Comparison of ENCODE assay signal across 8 cellular contexts in the genomic region with DNA sequence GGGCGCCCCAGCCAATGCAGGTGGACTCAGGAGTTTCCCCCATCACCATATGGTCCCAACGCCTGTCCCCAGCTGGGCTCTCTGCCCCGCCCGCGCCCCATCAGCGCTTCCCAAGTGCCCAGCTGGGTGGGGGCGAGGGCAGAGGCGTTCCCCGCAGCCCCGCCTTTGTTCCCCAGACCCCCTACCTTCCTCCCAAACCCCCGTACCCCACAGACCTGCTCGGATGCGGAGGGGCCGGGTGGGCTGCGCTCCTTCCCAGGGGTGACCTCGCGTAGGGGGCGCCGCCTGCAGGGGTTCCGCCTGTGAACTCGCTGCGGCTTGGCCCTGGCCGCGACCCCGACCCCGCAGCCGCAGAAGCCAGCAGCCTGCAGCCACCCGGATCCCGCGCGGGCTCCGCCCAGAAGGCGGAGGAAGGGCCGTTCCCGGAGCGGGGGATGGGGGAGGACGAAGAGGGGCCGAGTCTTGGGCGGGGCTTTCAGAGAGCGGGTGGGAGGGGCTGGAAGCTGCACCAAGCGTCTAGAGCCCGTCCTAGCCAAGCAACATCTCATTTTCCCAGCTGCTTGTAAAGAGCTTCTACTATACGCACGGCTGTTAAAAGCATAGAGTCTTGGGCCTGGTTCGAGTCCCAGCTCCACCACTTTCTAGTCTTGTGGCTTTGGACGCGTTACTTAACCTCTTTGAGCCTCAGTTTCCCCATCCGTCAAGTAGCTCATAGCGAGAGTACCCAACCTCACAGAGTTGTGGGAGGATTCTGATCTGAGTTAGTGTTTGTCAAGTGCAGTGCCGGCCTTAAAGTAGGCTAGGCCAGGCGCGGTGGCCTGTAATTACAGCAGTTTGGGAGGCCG. TPM values are rescaled to one million over a fixed set of nuclear protein-coding genes. Genes with fewer than 3 reads are reported as not detected.
DNase-seq lines count a peak whose midpoint lies in the region; ATAC-seq and TF ChIP-seq lines count a peak whose summit lies in the region.

A gene with protein sequence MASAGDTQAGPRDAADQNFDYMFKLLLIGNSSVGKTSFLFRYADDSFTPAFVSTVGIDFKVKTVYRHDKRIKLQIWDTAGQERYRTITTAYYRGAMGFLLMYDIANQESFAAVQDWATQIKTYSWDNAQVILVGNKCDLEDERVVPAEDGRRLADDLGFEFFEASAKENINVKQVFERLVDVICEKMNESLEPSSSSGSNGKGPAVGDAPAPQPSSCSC (minus strand): TSS at position 404 of the 845 bp plus-strand sequence. CDS start 2,258 bp downstream, outside the sequence.

- no peaks in the 10 kb centered on the region for H3K9me3 Mint-ChIP-seq in stimulated activated naive CD8-positive, alpha-beta T cell treated with anti-CD3 and anti-CD28 coated beads, Interleukin-15, Interleukin-2, amounts not matched to agents 100 ng/mL and 50 ng/mL, for 24 hours

- H3K9me3 ChIP-seq in MM.1S (replicated peaks; ENCODE audit: insufficient read depth, low read length) (no peaks in the 10 kb centered on the region), neural cell (ENCODE audit: low read length) (peaks cover 4% of the 10 kb centered on the region)

- H3K9me2 ChIP-seq in MM.1S (replicated peaks; ENCODE audit: insufficient read depth, low read length) (no peaks in the 10 kb centered on the region), neural cell (ENCODE audit: insufficient read depth, low read length) (no peaks in the 10 kb centered on the region)

- H3K36me3 ChIP-seq in MM.1S (replicated peaks; ENCODE audit: insufficient read depth, low read length), result no peaks in the 10 kb centered on the region
- peaks cover 14% of the 10 kb centered on the region for H3K36me3 ChIP-seq in neural cell (ENCODE audit: insufficient read depth, low read length)

- no peaks in the 10 kb centered on the region for H3K27me3 ChIP-seq in MM.1S (replicated peaks; ENCODE audit: insufficient read depth, low read length)
- no peaks in the 10 kb centered on the region for H3K27me3 ChIP-seq in foreskin keratinocyte
- no peaks in the 10 kb centered on the region for H3K27me3 ChIP-seq in neural cell (ENCODE audit: insufficient read depth, low read depth, low read length)

- peak; percentile 59 for ATAC-seq in GM19328 (IDR thresholded peaks at IDR 0.05; ENCODE audit: unreplicated experiment)
- ATAC-seq in foreskin keratinocyte, result peak; percentile 78

- H3F3A ChIP-seq in MM.1S (ENCODE audit: insufficient read depth, low read length), result no peaks in the 10 kb centered on the region
- no peaks in the 10 kb centered on the region for H3F3A ChIP-seq in neural cell (ENCODE audit: insufficient read depth, low read length, poor library complexity, severe bottlenecking)

- H2AFZ ChIP-seq in MM.1S (ENCODE audit: low read length), result peak within 1 kb of the TSS; percentile 93
- peak within 1 kb of the TSS; percentile 59 for H2AFZ ChIP-seq in neural cell (ENCODE audit: low read depth, low read length)

- H3K79me2 ChIP-seq in MM.1S (ENCODE audit: low read length) (no peaks in the 10 kb centered on the region), neural cell (replicated peaks; ENCODE audit: insufficient read depth, low read length) (peaks cover 19% of the 10 kb centered on the region)

- TF ChIP-seq EP300 in neural cell (conservative IDR thresholded peaks at IDR 0.05; ENCODE audit: poor library complexity, severe bottlenecking), result peak; percentile 26

- peak within 1 kb of the TSS; percentile 76 for H3K4me3 Mint-ChIP-seq in stimulated activated naive CD8-positive, alpha-beta T cell treated with anti-CD3 and anti-CD28 coated beads, Interleukin-15, Interleukin-2, amounts not matched to agents 100 ng/mL and 50 ng/mL, for 24 hours

- H3K4me1 ChIP-seq in MM.1S (ENCODE audit: low read length) (peaks cover 5% of the 10 kb centered on the region; the same call in 1 of the 2 replicates), foreskin keratinocyte (peaks cover 5% of the 10 kb centered on the region)

- H3K4me2 ChIP-seq in MM.1S (ENCODE audit: low read depth, low read length), result peak within 1 kb of the TSS; percentile 87
- H3K4me2 ChIP-seq in neural cell (ENCODE audit: low read length), result peak within 1 kb of the TSS; percentile 78

- H3K9ac ChIP-seq in MM.1S (ENCODE audit: low read length) (peak within 1 kb of the TSS; percentile 66; the same call in 1 of the 2 replicates), neural cell (ENCODE audit: low read length) (peak within 1 kb of the TSS; percentile 90)

- H4K20me1 ChIP-seq in MM.1S (ENCODE audit: insufficient read depth, low read length) (no peaks in the 10 kb centered on the region), neural cell (ENCODE audit: insufficient read depth) (no peaks in the 10 kb centered on the region)

- TF ChIP-seq RAD21 in neural cell (conservative IDR thresholded peaks at IDR 0.05), result peak; percentile 46

- H3K27ac ChIP-seq in MM.1S (ENCODE audit: low read length) (no peak within 1 kb of the TSS), foreskin keratinocyte (no peak within 1 kb of the TSS), neural cell (ENCODE audit: low read length) (peak within 1 kb of the TSS; percentile 54)

- peak within 1 kb of the TSS; percentile 80 for H3K4me3 ChIP-seq in MM.1S (ENCODE audit: low read length)
- peak within 1 kb of the TSS; percentile 96 for H3K4me3 ChIP-seq in neural cell (ENCODE audit: low read length)

- peaks cover 5% of the 10 kb centered on the region for H3K36me3 Mint-ChIP-seq in stimulated activated naive CD8-positive, alpha-beta T cell treated with anti-CD3 and anti-CD28 coated beads, Interleukin-15, Interleukin-2, amounts not matched to agents 100 ng/mL and 50 ng/mL, for 24 hours (ENCODE audit: low read depth)

- DNase-seq in AG09319 (ENCODE audit: extremely low read depth, low read depth) (peak; percentile 62), MM.1S (peak; percentile 87), SIG-M5 treated with dmso at 0.1 percent for 504 hours (lab: John Stamatoyannopoulos, UW; ENCODE audit: unreplicated experiment) (peak; percentile 94), foreskin keratinocyte (peak in 1 of 2 donors; percentile 61)
- DNase-seq in activated gamma-delta T cell treated with anti-CD3 and anti-CD28 coated beads, Interleukin-2, amount 50 U/mL, for 16 hours (ENCODE audit: low read depth), result peak; percentile 58

- no peak within 1 kb of the TSS for H3K27ac Mint-ChIP-seq in stimulated activated naive CD8-positive, alpha-beta T cell treated with anti-CD3 and anti-CD28 coated beads, Interleukin-15, Interleukin-2, amounts not matched to agents 100 ng/mL and 50 ng/mL, for 24 hours

- TF ChIP-seq CTCF in AG09319 (IDR thresholded peaks at IDR 0.05; ENCODE audit: low read depth, low read length), result no peak
- TF ChIP-seq CTCF in MM.1S (IDR thresholded peaks at IDR 0.05; ENCODE audit: low read length), result no peak
- TF ChIP-seq CTCF in foreskin keratinocyte (conservative IDR thresholded peaks at IDR 0.05), result no peak
- TF ChIP-seq CTCF in neural cell (IDR thresholded peaks at IDR 0.05; ENCODE audit: poor library complexity, severe bottlenecking), result no peak

- H3K27me3 Mint-ChIP-seq in stimulated activated naive CD8-positive, alpha-beta T cell treated with anti-CD3 and anti-CD28 coated beads, Interleukin-15, Interleukin-2, amounts not matched to agents 100 ng/mL and 50 ng/mL, for 24 hours, result no peaks in the 10 kb centered on the region

- H3K4me1 Mint-ChIP-seq in stimulated activated naive CD8-positive, alpha-beta T cell treated with anti-CD3 and anti-CD28 coated beads, Interleukin-15, Interleukin-2, amounts not matched to agents 100 ng/mL and 50 ng/mL, for 24 hours (ENCODE audit: low read depth), result peaks cover 29% of the 10 kb centered on the region

TF ChIP-seq in neural cell, 6 proteins besides CTCF, POLR2A, EP300 and RAD21:
- no peak for TF ChIP-seq EZH2 (IDR thresholded peaks at IDR 0.05; ENCODE audit: borderline replicate concordance, insufficient read depth, low read length, poor library complexity, severe bottlenecking)
- TF ChIP-seq, protein P1, sequence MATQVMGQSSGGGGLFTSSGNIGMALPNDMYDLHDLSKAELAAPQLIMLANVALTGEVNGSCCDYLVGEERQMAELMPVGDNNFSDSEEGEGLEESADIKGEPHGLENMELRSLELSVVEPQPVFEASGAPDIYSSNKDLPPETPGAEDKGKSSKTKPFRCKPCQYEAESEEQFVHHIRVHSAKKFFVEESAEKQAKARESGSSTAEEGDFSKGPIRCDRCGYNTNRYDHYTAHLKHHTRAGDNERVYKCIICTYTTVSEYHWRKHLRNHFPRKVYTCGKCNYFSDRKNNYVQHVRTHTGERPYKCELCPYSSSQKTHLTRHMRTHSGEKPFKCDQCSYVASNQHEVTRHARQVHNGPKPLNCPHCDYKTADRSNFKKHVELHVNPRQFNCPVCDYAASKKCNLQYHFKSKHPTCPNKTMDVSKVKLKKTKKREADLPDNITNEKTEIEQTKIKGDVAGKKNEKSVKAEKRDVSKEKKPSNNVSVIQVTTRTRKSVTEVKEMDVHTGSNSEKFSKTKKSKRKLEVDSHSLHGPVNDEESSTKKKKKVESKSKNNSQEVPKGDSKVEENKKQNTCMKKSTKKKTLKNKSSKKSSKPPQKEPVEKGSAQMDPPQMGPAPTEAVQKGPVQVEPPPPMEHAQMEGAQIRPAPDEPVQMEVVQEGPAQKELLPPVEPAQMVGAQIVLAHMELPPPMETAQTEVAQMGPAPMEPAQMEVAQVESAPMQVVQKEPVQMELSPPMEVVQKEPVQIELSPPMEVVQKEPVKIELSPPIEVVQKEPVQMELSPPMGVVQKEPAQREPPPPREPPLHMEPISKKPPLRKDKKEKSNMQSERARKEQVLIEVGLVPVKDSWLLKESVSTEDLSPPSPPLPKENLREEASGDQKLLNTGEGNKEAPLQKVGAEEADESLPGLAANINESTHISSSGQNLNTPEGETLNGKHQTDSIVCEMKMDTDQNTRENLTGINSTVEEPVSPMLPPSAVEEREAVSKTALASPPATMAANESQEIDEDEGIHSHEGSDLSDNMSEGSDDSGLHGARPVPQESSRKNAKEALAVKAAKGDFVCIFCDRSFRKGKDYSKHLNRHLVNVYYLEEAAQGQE (IDR thresholded peaks at IDR 0.05; ENCODE audit: borderline replicate concordance), result peak; percentile 57
- TF ChIP-seq MXI1 (conservative IDR thresholded peaks at IDR 0.05; ENCODE audit: poor library complexity, severe bottlenecking), result no peak
- TF ChIP-seq SMC3 (conservative IDR thresholded peaks at IDR 0.05; ENCODE audit: poor library complexity), result peak; percentile 54
- TF ChIP-seq POLR2AphosphoS5 (IDR thresholded peaks at IDR 0.05), result peak; percentile 85
- TF ChIP-seq TAF1 (IDR thresholded peaks at IDR 0.05; ENCODE audit: low read depth), result no peak

RNA-seq across cellular contexts. Expression of the gene that starts here (rescaled TPM):
- 25.2 and 26.9 TPM in 2 replicates for total RNA-seq in foreskin keratinocyte
- polyA plus RNA-seq in foreskin keratinocyte (12.4 and 12.7 TPM in 2 replicates), neural cell (16.7 and 19.3 TPM in 2 replicates)
- polyA minus RNA-seq in neural cell, result 38.0 and 38.3 TPM in 2 replicates
